ENCODE assay signal across 8 cellular contexts in genomic region chr1:33036051-33036525, GRCh38. TPM values are rescaled to one million over a fixed set of nuclear protein-coding genes. Genes with fewer than 3 reads are reported as not detected.
DNase-seq lines count a peak whose midpoint lies in the region; ATAC-seq and TF ChIP-seq lines count a peak whose summit lies in the region.

No MANE protein-coding gene starts in this region.

- peaks cover 13 to 14% of the 10 kb centered on the region in 2 experiments for H3K4me1 Mint-ChIP-seq in H9
- peaks cover 52% of the 10 kb centered on the region in 2 donors for H3K4me1 Mint-ChIP-seq in natural killer cell treated with Interleukin-12 subunit alpha and Interleukin-12 subunit beta and Interleukin-15 and Interleukin-18, amount 100 ng/mL, for 72 hours (ENCODE audit: low read depth in 2 of 2)

- H3K9ac ChIP-seq in H9 (ENCODE audit: extremely low read depth, insufficient read length, low read length), result peak overlapping the region; percentile 18

- peaks cover 7% of the 10 kb centered on the region for H3K79me1 ChIP-seq in H9 (ENCODE audit: insufficient read depth, low read depth, low read length, poor library complexity, severe bottlenecking)

- no CpG with 5 or more reads among the region's 5 CpGs for WGBS in H9 (ENCODE audit: extremely low coverage, insufficient read length, low lambda C conversion rate)

- no peak for TF ChIP-seq CTCF in AG04449 (IDR thresholded peaks at IDR 0.05; ENCODE audit: insufficient read depth, low read length, missing control alignments)
- TF ChIP-seq CTCF in H9 (conservative IDR thresholded peaks at IDR 0.05), result no peak
- TF ChIP-seq CTCF in epithelial cell of proximal tubule (conservative IDR thresholded peaks at IDR 0.05; ENCODE audit: low read depth, low read length), result no peak

- H2BK120ac ChIP-seq in H9 (ENCODE audit: low read depth, low read length, poor library complexity, severe bottlenecking), result no peak overlapping the region

- H3K14ac ChIP-seq in H9 (ENCODE audit: insufficient read depth, low read length), result no peak overlapping the region

- ATAC-seq in SK-N-SH treated with all-trans-retinoic acid at 6 μM for 48 hours (peak; percentile 36), GM18498 (IDR thresholded peaks at IDR 0.05; ENCODE audit: unreplicated experiment) (no peak), HG03571 (IDR thresholded peaks at IDR 0.05; ENCODE audit: unreplicated experiment) (no peak), HG02588 (IDR thresholded peaks at IDR 0.05; ENCODE audit: unreplicated experiment) (no peak)
- ATAC-seq in natural killer cell treated with Interleukin-12 subunit alpha and Interleukin-12 subunit beta and Interleukin-15 and Interleukin-18, amount 100 ng/mL, for 72 hours, result peak; percentile 0 to 26

- no peak overlapping the region for H2BK5ac ChIP-seq in H9 (ENCODE audit: insufficient read length, low read length)

- no peak overlapping the region for H3K56ac ChIP-seq in H9 (ENCODE audit: insufficient read length, low read depth, low read length)

- H3K4me1 ChIP-seq in H9 (ENCODE audit: insufficient read depth, low read length), result 0 out of 2 replicates have a peak, but pooled peaks cover 2% of the 10 kb centered on the region

- H3K9me3 Mint-ChIP-seq in H9, result peaks cover 2 to 8% of the 10 kb centered on the region in 2 experiments; a peak in 3 of 5 replicates
- no peaks in the 10 kb centered on the region for H3K9me3 Mint-ChIP-seq in natural killer cell treated with Interleukin-12 subunit alpha and Interleukin-12 subunit beta and Interleukin-15 and Interleukin-18, amount 100 ng/mL, for 72 hours

- no peak overlapping the region for H3T11ph ChIP-seq in H9 (ENCODE audit: low read length)

- peak overlapping the region; percentile 94 for H3K4me3 Mint-ChIP-seq in H9
- H3K4me3 Mint-ChIP-seq in natural killer cell treated with Interleukin-12 subunit alpha and Interleukin-12 subunit beta and Interleukin-15 and Interleukin-18, amount 100 ng/mL, for 72 hours, result peak overlapping the region; percentile 98

- no peaks in the 10 kb centered on the region for H3K27me3 ChIP-seq in H9 (ENCODE audit: insufficient read depth, low read length)

- H3K27ac ChIP-seq in H9 (ENCODE audit: insufficient read length, low read depth, low read length), result no peak overlapping the region

- H4K5ac ChIP-seq in H9 (ENCODE audit: insufficient read length, low read depth, low read length), result no peak overlapping the region

- H2AK5ac ChIP-seq in H9 (ENCODE audit: insufficient read length, low read length), result no peak overlapping the region

- H3K36me3 Mint-ChIP-seq in H9 (ENCODE audit: insufficient read depth in 1 of 3, low read depth in 3 of 3), result peaks cover 0 to 27% (median 22%) of the 10 kb centered on the region in 3 experiments; a peak in 6 of 7 replicates
- H3K36me3 Mint-ChIP-seq in natural killer cell treated with Interleukin-12 subunit alpha and Interleukin-12 subunit beta and Interleukin-15 and Interleukin-18, amount 100 ng/mL, for 72 hours, result peaks cover 40% of the 10 kb centered on the region

- POLR2A ChIA-PET in AG04449 (lab: Yijun Ruan, JAX), result no interaction called here

- no peak overlapping the region for H3K18ac ChIP-seq in H9 (ENCODE audit: insufficient read length, low read depth, low read length)

- no peaks in the 10 kb centered on the region for H4K20me1 ChIP-seq in H9 (ENCODE audit: control insufficient read depth, insufficient read depth, insufficient read length)

- no peak overlapping the region for H4K91ac ChIP-seq in H9 (ENCODE audit: insufficient read length, low read depth, low read length)

- H3K27me3 Mint-ChIP-seq in H9 (ENCODE audit: low read depth), result peaks cover 26% of the 10 kb centered on the region
- no peaks in the 10 kb centered on the region for H3K27me3 Mint-ChIP-seq in natural killer cell treated with Interleukin-12 subunit alpha and Interleukin-12 subunit beta and Interleukin-15 and Interleukin-18, amount 100 ng/mL, for 72 hours

- no peak overlapping the region for H2BK15ac ChIP-seq in H9 (ENCODE audit: low read depth, low read length)

- peaks cover 6% of the 10 kb centered on the region for H3K23me2 ChIP-seq in H9 (ENCODE audit: insufficient read length, low read depth, low read length, poor library complexity, severe bottlenecking)

- peak overlapping the region; percentile 83 for H3K4me2 ChIP-seq in H9 (ENCODE audit: insufficient read depth, insufficient read length, low read length)

- no peaks in the 10 kb centered on the region for H3K9me3 ChIP-seq in H9 (ENCODE audit: control insufficient read depth, low read depth, low read length)

- H3K4ac ChIP-seq in H9 (ENCODE audit: low read depth, low read length), result no peak overlapping the region

- H3K23ac ChIP-seq in H9 (ENCODE audit: insufficient read length, low read depth, low read length), result no peak overlapping the region

- CTCF ChIA-PET in AG04449 (lab: Yijun Ruan, JAX), result interaction anchor here (1.6 to 2.0 kb wide), 2 partner anchors 10 to 19 kb away, joined by 7 to 9 read pairs; no protein-coding TSS in a partner anchor

- H3K4me3 ChIP-seq in AG04449 (ENCODE audit: low read depth, low read length) (peak overlapping the region; percentile 89), epithelial cell of proximal tubule (ENCODE audit: low read depth, low read length) (peak overlapping the region; percentile 98)

- no peak overlapping the region for H2AFZ ChIP-seq in H9 (ENCODE audit: low read length)

- no peak overlapping the region for H4K8ac ChIP-seq in H9 (replicated peaks; ENCODE audit: insufficient read length, low read depth, low read length)

- peak overlapping the region in 1 of 3 experiments; percentile 95; a peak in 2 of 7 replicates for H3K27ac Mint-ChIP-seq in H9
- H3K27ac Mint-ChIP-seq in natural killer cell treated with Interleukin-12 subunit alpha and Interleukin-12 subunit beta and Interleukin-15 and Interleukin-18, amount 100 ng/mL, for 72 hours, result peak overlapping the region; percentile 90 to 94

- peaks cover 30% of the 10 kb centered on the region; the same call in 1 of the 2 replicates for H3K79me2 ChIP-seq in H9 (ENCODE audit: insufficient read depth, low read length)

- H2BK20ac ChIP-seq in H9 (ENCODE audit: low read depth, low read length, poor library complexity, severe bottlenecking), result no peak overlapping the region

- no peak overlapping the region for H2BK12ac ChIP-seq in H9 (ENCODE audit: insufficient read length, low read depth, low read length)

- DNase-seq in AG04449 (ENCODE audit: low read depth, low spot score) (no peak), H9 (no peak), epithelial cell of proximal tubule (ENCODE audit: low read depth) (no peak)
- DNase-seq in natural killer cell treated with Interleukin-12 subunit alpha and Interleukin-12 subunit beta and Interleukin-15 and Interleukin-18, amount 100 ng/mL, for 72 hours (ENCODE audit: low spot score), result no peak

TF ChIP-seq in SK-N-SH treated with all-trans-retinoic acid at 6 μM for 48 hours, 23 proteins besides CTCF, POLR2A, EP300 and RAD21 (continues in another document):
- no peak for TF ChIP-seq PPARA (CRISPR knock-in tag; IDR thresholded peaks at IDR 0.05; ENCODE audit: borderline replicate concordance)
- TF ChIP-seq CSDC2 (CRISPR knock-in tag; IDR thresholded peaks at IDR 0.05), result no peak
- TF ChIP-seq ZFP3 (CRISPR knock-in tag; IDR thresholded peaks at IDR 0.05), result no peak
- no peak for TF ChIP-seq OSR1 (CRISPR knock-in tag; IDR thresholded peaks at IDR 0.05)
- no peak for TF ChIP-seq PATZ1 (CRISPR knock-in tag; IDR thresholded peaks at IDR 0.05; ENCODE audit: borderline replicate concordance)
- no peak for TF ChIP-seq ZFP30 (CRISPR knock-in tag; IDR thresholded peaks at IDR 0.05)
- TF ChIP-seq TOX (CRISPR knock-in tag; IDR thresholded peaks at IDR 0.05; ENCODE audit: borderline replicate concordance), result no peak
- no peak for TF ChIP-seq ISL1 (CRISPR knock-in tag; IDR thresholded peaks at IDR 0.05)

RNA-seq across cellular contexts. Expression of gene AK2, which starts 0.6 kb away (rescaled TPM):
- total RNA-seq in H9 (2021) (144 and 159 TPM in 2 replicates), epithelial cell of proximal tubule (237 and 276 TPM in 2 replicates)
- 100 to 1,000 TPM; 379 to 475 TPM for total RNA-seq in natural killer cell treated with Interleukin-12 subunit alpha and Interleukin-12 subunit beta and Interleukin-15 and Interleukin-18, amount 100 ng/mL, for 72 hours

RNA-seq across cellular contexts. Expression of gene AZIN2, which starts 44.9 kb away (rescaled TPM):
- total RNA-seq in H9 (2021), result 0.39 and 0.50 TPM in 2 replicates
- total RNA-seq in epithelial cell of proximal tubule, result 0.98 and 9.6 TPM in 2 replicates
- 1 to 10 TPM; 2.4 to 4.4 TPM for total RNA-seq in natural killer cell treated with Interleukin-12 subunit alpha and Interleukin-12 subunit beta and Interleukin-15 and Interleukin-18, amount 100 ng/mL, for 72 hours

Comparison
In these comparisons a context has a peak if more than half of its experiments do, and no peak if none do; other contexts are left out.
1. ATAC-seq: peak in SK-N-SH treated with all-trans-retinoic acid at 6 μM for 48 hours (single experiment) and natural killer cell treated with Interleukin-12 subunit alpha and Interleukin-12 subunit beta and Interleukin-15 and Interleukin-18, amount 100 ng/mL, for 72 hours (2 of 2); none in GM18498 (single experiment), HG03571 (single experiment) and HG02588 (single experiment).